8 cellular contexts compared by ENCODE assay signal in genomic region chr14:73753043-73753886, GRCh38.
DNase-seq lines count a peak whose midpoint lies in the region; ATAC-seq and TF ChIP-seq lines count a peak whose summit lies in the region.

No MANE protein-coding gene starts in this region.

- peaks cover 96% of the 10 kb centered on the region for H3K79me2 ChIP-seq in KMS-11 (ENCODE audit: insufficient read depth, low read depth)

- no peaks in the 10 kb centered on the region for H3K9me3 ChIP-seq in adipocyte (ENCODE audit: control insufficient read depth, low read length)

- ATAC-seq in HG03378 (IDR thresholded peaks at IDR 0.05; ENCODE audit: unreplicated experiment) (no peak), GM21390 (IDR thresholded peaks at IDR 0.05; ENCODE audit: unreplicated experiment) (no peak)

- no peak overlapping the region for H2AFZ ChIP-seq in KMS-11 (ENCODE audit: low read depth)

- H3K4me3 ChIP-seq in AG10803 (ENCODE audit: low read length), result peak overlapping the region; percentile 15
- H3K4me3 ChIP-seq in KMS-11 (IDR thresholded peaks at IDR 0.05; ENCODE audit: insufficient read depth, low read depth, low read length), result no peak overlapping the region
- H3K4me3 ChIP-seq in adipocyte (ENCODE audit: low read length), result peak overlapping the region; percentile 66

- peaks cover 26% of the 10 kb centered on the region for H4K20me1 ChIP-seq in KMS-11 (ENCODE audit: insufficient read depth)

- H3K27me3 ChIP-seq in KMS-11 (ENCODE audit: insufficient read depth, low read depth) (no peaks in the 10 kb centered on the region), adipocyte (replicated peaks; ENCODE audit: control insufficient read depth, insufficient read depth, low read length) (no peaks in the 10 kb centered on the region)

- H3K27ac ChIP-seq in KMS-11 (no peak overlapping the region; the same call in 1 of the 2 replicates), substantia nigra (ENCODE audit: low read depth, low read length, poor library complexity, severe bottlenecking) (peak overlapping the region; percentile 85)

- no peaks in the 10 kb centered on the region for H3K36me3 ChIP-seq in KMS-11 (ENCODE audit: insufficient read depth)
- H3K36me3 ChIP-seq in adipocyte (ENCODE audit: control insufficient read depth, insufficient read depth, low read length, severe bottlenecking), result no peaks in the 10 kb centered on the region

- DNase-seq in AG10803 (ENCODE audit: low read depth), result no peak
- DNase-seq in adipocyte (ENCODE audit: low read depth), result no peak
- peak; percentile 56 for DNase-seq in kidney tubule cell (ENCODE audit: low spot score)
- DNase-seq in substantia nigra (lab: John Stamatoyannopoulos, UW), result peak in 6 of 49 donors; percentile 33 to 54 (median 42)
- DNase-seq in putamen (ENCODE audit: low spot score), result no peak

- H3K4me1 ChIP-seq in KMS-11 (ENCODE audit: low read depth, poor library complexity, severe bottlenecking) (peaks cover 65% of the 10 kb centered on the region), adipocyte (ENCODE audit: control insufficient read depth, insufficient read depth, low read length) (peaks cover 86% of the 10 kb centered on the region)

- no peak for TF ChIP-seq CTCF in AG10803 (conservative IDR thresholded peaks at IDR 0.05; ENCODE audit: low read length)
- no peak for TF ChIP-seq CTCF in KMS-11 (conservative IDR thresholded peaks at IDR 0.05; ENCODE audit: low read depth, low read length)

- H3K4me2 ChIP-seq in KMS-11, result peak overlapping the region; percentile 73; the same call in 1 of the 2 replicates

- H3K9ac ChIP-seq in KMS-11, result no peak overlapping the region
- H3K9ac ChIP-seq in adipocyte (ENCODE audit: low read length), result peak overlapping the region; percentile 70
